ENCODE assay signal across 8 cellular contexts in the genomic region with DNA sequence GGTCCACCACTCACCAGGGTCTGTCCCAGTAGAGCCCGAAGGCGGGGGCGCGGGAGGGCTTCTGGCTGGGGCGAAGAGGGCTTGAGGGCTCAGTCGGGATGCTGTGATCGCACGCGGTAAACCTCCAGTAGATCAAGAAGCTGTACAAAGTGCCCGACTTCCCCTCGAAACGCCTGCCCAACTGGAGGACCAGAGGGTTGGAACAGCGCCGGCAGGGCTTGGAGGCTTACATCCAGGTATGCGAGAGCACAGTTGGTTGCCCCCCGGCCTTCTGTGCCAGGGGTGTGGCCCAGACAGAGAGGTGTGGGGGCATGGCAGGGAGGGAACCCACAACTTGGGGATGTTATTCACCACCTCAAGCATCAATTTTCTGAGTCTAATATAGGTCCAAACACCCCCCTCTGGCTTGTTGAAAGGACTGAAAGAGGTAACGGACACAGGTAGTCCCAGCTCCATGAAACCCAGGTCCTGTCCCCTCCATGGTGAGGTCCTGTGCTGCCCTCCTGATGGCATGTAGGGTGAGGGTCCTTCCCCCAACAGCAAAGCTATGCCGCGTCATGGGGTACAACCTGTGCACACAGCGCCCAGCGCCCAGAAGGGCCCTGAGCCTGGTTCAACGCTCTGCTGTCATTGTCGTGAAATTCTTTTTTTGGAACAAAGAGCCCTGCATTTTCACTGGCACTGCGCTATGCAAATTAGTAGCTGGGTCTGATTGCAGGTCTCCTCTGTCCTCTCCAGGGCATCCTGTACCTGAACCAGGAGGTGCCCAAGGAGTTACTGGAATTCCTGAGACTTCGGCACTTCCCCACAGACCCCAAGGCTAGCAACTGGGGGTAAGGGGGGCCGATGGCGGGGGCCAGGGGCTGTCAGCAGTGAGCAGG. TPM values are rescaled to one million over a fixed set of nuclear protein-coding genes. Genes with fewer than 3 reads are reported as not detected.
DNase-seq lines count a peak whose midpoint lies in the region; TF ChIP-seq lines count a peak whose summit lies in the region.

No MANE protein-coding gene starts in this region.

- no peak overlapping the region for H2BK5ac ChIP-seq in neuronal stem cell (ENCODE audit: low read length)

- peak overlapping the region; percentile 89 for H3K9ac ChIP-seq in neuronal stem cell (ENCODE audit: low read depth, low read length, poor library complexity)

- H4K91ac ChIP-seq in neuronal stem cell (ENCODE audit: low read depth, low read length, poor library complexity), result no peak overlapping the region

- peaks cover 51% of the 10 kb centered on the region for H3K4me1 Mint-ChIP-seq in dendritic cell treated with granulocyte-macrophage colony-stimulating factor and Interleukin-4, amounts not matched to agents 40 ng/mL and 50 ng/mL, for 4 days (ENCODE audit: low read depth)

- H3K4me3 Mint-ChIP-seq in dendritic cell treated with granulocyte-macrophage colony-stimulating factor and Interleukin-4, amounts not matched to agents 40 ng/mL and 50 ng/mL, for 4 days, result peak overlapping the region; percentile 57

- H3K4me2 ChIP-seq in neuronal stem cell (ENCODE audit: insufficient read depth, low read length, poor library complexity, severe bottlenecking), result peak overlapping the region; percentile 94

- H3K27ac Mint-ChIP-seq in dendritic cell treated with granulocyte-macrophage colony-stimulating factor and Interleukin-4, amounts not matched to agents 40 ng/mL and 50 ng/mL, for 4 days, result no peak overlapping the region

- CTCF ChIA-PET in GM10248 (lab: Yijun Ruan, JAX), result interaction anchor here (0.6 to 5.4 kb wide), 32 partner anchors 8 to 544 kb away, joined by 3 to 59 read pairs (median 4); a partner anchor contains a TSS

- peak overlapping the region; percentile 99 for H2AFZ ChIP-seq in neuronal stem cell (ENCODE audit: low read length)

- no peak overlapping the region for H2BK12ac ChIP-seq in neuronal stem cell (ENCODE audit: low read length)

- peaks cover 26 to 36% of the 10 kb centered on the region in 2 donors for H3K36me3 ChIP-seq in neuronal stem cell (replicated peaks in 1 of 2; ENCODE audit: control insufficient read depth in 2 of 2, insufficient read depth in 2 of 2, low read length in 2 of 2)

- TF ChIP-seq CTCF in GM10248 (IDR thresholded peaks at IDR 0.05; ENCODE audit: control extremely low read depth, extremely low read depth, low read depth, missing control alignments), result no peak
- TF ChIP-seq CTCF in GM20000 (IDR thresholded peaks at IDR 0.05; ENCODE audit: extremely low read depth, missing control alignments), result no peak

- peaks cover 4 to 14% of the 10 kb centered on the region in 2 donors for H3K4me1 ChIP-seq in neuronal stem cell (ENCODE audit: control insufficient read depth in 2 of 2, insufficient read depth in 1 of 2, low read depth in 1 of 2, low read length in 2 of 2)

- POLR2A ChIA-PET in GM10248 (lab: Yijun Ruan, JAX), result interaction anchor here (0.5 to 1.3 kb wide), 4 partner anchors 8 to 106 kb away, joined by 3 to 10 read pairs (median 3); no protein-coding TSS in a partner anchor

- H3K27me3 Mint-ChIP-seq in dendritic cell treated with granulocyte-macrophage colony-stimulating factor and Interleukin-4, amounts not matched to agents 40 ng/mL and 50 ng/mL, for 4 days, result peaks cover 30% of the 10 kb centered on the region

- no peaks in the 10 kb centered on the region for H3K79me1 ChIP-seq in neuronal stem cell (ENCODE audit: low read depth, low read length)

- no CpG with 5 or more reads among the region's 27 CpGs for WGBS in neuronal stem cell (ENCODE audit: extremely low coverage in 2 of 2, insufficient read length in 2 of 2, insufficient replicate concordance in 1 of 2), 2 donors

- H3K4me3 ChIP-seq in neuronal stem cell (ENCODE audit: low read length in 2 of 2), result peak overlapping the region; percentile 52 to 89

- peaks cover 29% of the 10 kb centered on the region for H3K36me3 Mint-ChIP-seq in dendritic cell treated with granulocyte-macrophage colony-stimulating factor and Interleukin-4, amounts not matched to agents 40 ng/mL and 50 ng/mL, for 4 days (ENCODE audit: low read depth)

- peaks cover 11 to 18% (median 14%) of the 10 kb centered on the region in 3 experiments for H3K27me3 ChIP-seq in neuronal stem cell (ENCODE audit: control insufficient read depth in 3 of 3, insufficient read depth in 3 of 3, low read depth in 1 of 3, low read length in 3 of 3)

- H3K18ac ChIP-seq in neuronal stem cell (ENCODE audit: low read length), result peak overlapping the region; percentile 93

- H4K8ac ChIP-seq in neuronal stem cell (ENCODE audit: low read depth, low read length), result no peak overlapping the region

- DNase-seq in GM10248 (ENCODE audit: extremely low spot score), result peak; percentile 36
- peak; percentile 58 for DNase-seq in GM20000 (ENCODE audit: low spot score)
- DNase-seq in NCI-H226, result peak; percentile 1
- DNase-seq in neuronal stem cell (ENCODE audit: low spot score), result no peak
- DNase-seq in iPS-NIHi7 (ENCODE audit: extremely low spot score), result no peak
- DNase-seq in hepatic stellate cell (ENCODE audit: low spot score), result no peak
- no peak for DNase-seq in central memory CD4-positive, alpha-beta T cell

- H2BK15ac ChIP-seq in neuronal stem cell (ENCODE audit: low read length), result peak overlapping the region; percentile 95

- H3K9me3 Mint-ChIP-seq in dendritic cell treated with granulocyte-macrophage colony-stimulating factor and Interleukin-4, amounts not matched to agents 40 ng/mL and 50 ng/mL, for 4 days, result no peaks in the 10 kb centered on the region

- peak overlapping the region; percentile 68 for H3K23ac ChIP-seq in neuronal stem cell (ENCODE audit: low read depth, low read length, poor library complexity)

- intact Hi-C loops in dendritic cell treated with granulocyte-macrophage colony-stimulating factor and Interleukin-4, amounts not matched to agents 40 ng/mL and 50 ng/mL, for 4 days (cut with micrococcal nuclease), result loop anchor here (5.0 kb wide), 1 partner anchor 55 kb away; a partner anchor contains a TSS

- H2AK5ac ChIP-seq in neuronal stem cell (ENCODE audit: low read depth, low read length), result peak overlapping the region; percentile 73

- H3K4ac ChIP-seq in neuronal stem cell (ENCODE audit: low read length), result no peak overlapping the region

- no peak overlapping the region for H3K27ac ChIP-seq in neuronal stem cell (replicated peaks; ENCODE audit: low read length)

- no peak overlapping the region for H2BK120ac ChIP-seq in neuronal stem cell (ENCODE audit: low read depth, low read length)

- peaks cover 0 to 2% of the 10 kb centered on the region in 2 donors for H3K9me3 ChIP-seq in neuronal stem cell (replicated peaks in 1 of 2; ENCODE audit: control insufficient read depth in 2 of 2, insufficient read depth in 1 of 2, low read depth in 1 of 2, low read length in 2 of 2)

- peak overlapping the region; percentile 91 for H3K14ac ChIP-seq in neuronal stem cell (ENCODE audit: low read length)

RNA-seq across cellular contexts. Expression of a gene that starts 1.2 kb away (rescaled TPM):
- polyA plus RNA-seq in neuronal stem cell (2013, experiment 1 of 2), result 3.1 TPM
- polyA plus RNA-seq in neuronal stem cell (2013, experiment 2 of 2), result 3.0 TPM

RNA-seq across cellular contexts. Expression of a gene that starts 10.1 kb away (rescaled TPM):
- 171 TPM for polyA plus RNA-seq in neuronal stem cell (2013, experiment 1 of 2)
- 170 TPM for polyA plus RNA-seq in neuronal stem cell (2013, experiment 2 of 2)

RNA-seq across cellular contexts. Expression of a gene that starts 57.0 kb away (rescaled TPM):
- polyA plus RNA-seq in neuronal stem cell (2013, experiment 1 of 2), result 33.6 TPM
- polyA plus RNA-seq in neuronal stem cell (2013, experiment 2 of 2), result 39.3 TPM

RNA-seq across cellular contexts. Expression of a gene that starts 59.1 kb away (rescaled TPM):
- 138 TPM for polyA plus RNA-seq in neuronal stem cell (2013, experiment 1 of 2)
- polyA plus RNA-seq in neuronal stem cell (2013, experiment 2 of 2), result 148 TPM

Comparison
In these comparisons a context has a peak if more than half of its experiments do, and no peak if none do; other contexts are left out.
1. DNase-seq: peak in GM10248 (single experiment), GM20000 (single experiment) and NCI-H226 (single experiment); none in neuronal stem cell (single experiment), iPS-NIHi7 (single experiment), hepatic stellate cell (single experiment) and central memory CD4-positive, alpha-beta T cell (single experiment).